Comparison of ENCODE assay signal across 2 cellular contexts in the genomic region with DNA sequence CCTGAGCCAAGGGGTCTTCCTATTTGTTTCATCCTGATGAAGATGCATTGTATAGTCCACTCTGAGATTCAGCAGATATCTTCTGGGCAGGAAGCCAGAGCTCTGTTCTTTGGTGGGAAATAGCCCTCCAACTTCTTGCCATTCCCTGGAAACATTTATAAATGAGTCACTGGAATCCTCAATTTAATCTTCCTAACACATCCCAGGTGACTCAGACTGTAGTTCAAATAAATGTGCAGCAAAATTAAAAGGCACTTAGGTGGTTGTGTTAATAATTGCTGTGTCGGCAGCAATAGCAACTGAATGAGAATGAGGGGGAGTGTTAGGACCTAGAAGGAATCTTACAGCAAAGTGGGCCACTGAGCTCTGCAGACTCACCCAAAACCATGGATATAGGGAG.
A peak's percentile ranks its signal among the peaks of the same experiment; 100 is the strongest.
TF ChIP-seq lines count a peak whose summit lies in the region.

No MANE protein-coding gene starts in this region.

TF ChIP-seq in SK-N-SH treated with all-trans-retinoic acid at 6 μM for 48 hours, 23 proteins besides CTCF, POLR2A, EP300 and RAD21 (continued from another document):
- TF ChIP-seq ZNF70 (CRISPR knock-in tag; IDR thresholded peaks at IDR 0.05) (no peak), TCF4 (CRISPR knock-in tag; IDR thresholded peaks at IDR 0.05; ENCODE audit: borderline replicate concordance) (peak; percentile 33), ZC3H10 (CRISPR knock-in tag; IDR thresholded peaks at IDR 0.05) (no peak), BACH2 (CRISPR knock-in tag; IDR thresholded peaks at IDR 0.05; ENCODE audit: borderline replicate concordance) (no peak), ISL1 (CRISPR knock-in tag; IDR thresholded peaks at IDR 0.05) (peak; percentile 51), PPARA (CRISPR knock-in tag; IDR thresholded peaks at IDR 0.05; ENCODE audit: borderline replicate concordance) (no peak)

TF ChIP-seq in SK-N-SH, 30 proteins besides CTCF, POLR2A, EP300 and RAD21 (continued from another document):
- TF ChIP-seq MEF2A (IDR thresholded peaks at IDR 0.05; ENCODE audit: borderline replicate concordance, low read depth) = no peak
- TF ChIP-seq, protein P1, sequence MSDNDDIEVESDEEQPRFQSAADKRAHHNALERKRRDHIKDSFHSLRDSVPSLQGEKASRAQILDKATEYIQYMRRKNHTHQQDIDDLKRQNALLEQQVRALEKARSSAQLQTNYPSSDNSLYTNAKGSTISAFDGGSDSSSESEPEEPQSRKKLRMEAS (IDR thresholded peaks at IDR 0.05; ENCODE audit: low read depth) = no peak
- no peak for TF ChIP-seq RFX5 (IDR thresholded peaks at IDR 0.05; ENCODE audit: low read length)
- TF ChIP-seq, protein P2, sequence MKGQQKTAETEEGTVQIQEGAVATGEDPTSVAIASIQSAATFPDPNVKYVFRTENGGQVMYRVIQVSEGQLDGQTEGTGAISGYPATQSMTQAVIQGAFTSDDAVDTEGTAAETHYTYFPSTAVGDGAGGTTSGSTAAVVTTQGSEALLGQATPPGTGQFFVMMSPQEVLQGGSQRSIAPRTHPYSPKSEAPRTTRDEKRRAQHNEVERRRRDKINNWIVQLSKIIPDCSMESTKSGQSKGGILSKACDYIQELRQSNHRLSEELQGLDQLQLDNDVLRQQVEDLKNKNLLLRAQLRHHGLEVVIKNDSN (IDR thresholded peaks at IDR 0.05; ENCODE audit: borderline replicate concordance, low read depth) = no peak
- no peak for TF ChIP-seq MXI1 (IDR thresholded peaks at IDR 0.05; ENCODE audit: low read depth, low read length)
- no peak for TF ChIP-seq FOXJ3 (CRISPR knock-in tag; IDR thresholded peaks at IDR 0.05)
- TF ChIP-seq RXRA (IDR thresholded peaks at IDR 0.05; ENCODE audit: borderline replicate concordance, low read depth) = no peak
